In the genomic region with DNA sequence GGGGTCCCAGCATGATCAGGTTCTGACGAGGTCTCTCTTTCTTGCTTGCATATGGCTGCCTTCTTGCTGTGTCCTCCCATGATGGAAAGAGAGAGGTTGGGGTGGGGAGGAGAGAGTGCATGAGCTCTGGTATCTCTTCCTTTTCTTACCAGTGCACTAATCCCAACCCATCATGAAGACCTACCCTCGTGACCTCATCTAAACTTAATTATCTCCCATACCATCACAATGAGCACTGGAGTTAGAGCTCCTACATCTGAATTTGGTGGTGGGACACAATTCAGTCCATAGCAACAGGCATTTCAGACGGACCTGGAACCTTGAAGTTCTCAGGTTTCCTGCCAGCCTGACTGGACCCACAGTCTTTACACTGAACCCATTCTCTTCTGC, we compare ENCODE assay signal across 28 cellular contexts.
DNase-seq lines count a peak whose midpoint lies in the region; ATAC-seq, FAIRE-seq and TF ChIP-seq lines count a peak whose summit lies in the region.
"Had no signal": no experiment of that assay in that cellular context is flagged by ENCODE, and none has a peak within 500 bp of the region (broad histone marks: within the 10 kb centered on the region; RNA-seq: fewer than 3 reads in every experiment).

No MANE protein-coding gene starts in this region.

- no TSS peak for BruUV-seq in MCF 10A (replicated peaks; lab: Mats Ljungman, UMichigan)

- H3K9me3 ChIP-seq in HEK293 (ENCODE audit: control insufficient read depth, insufficient read depth, low read depth, low read length) (no peaks in the 10 kb centered on the region), mesodermal cell (ENCODE audit: control insufficient read depth, low read length) (no peaks in the 10 kb centered on the region), skeletal muscle satellite cell (replicated peaks; ENCODE audit: low read length) (no peaks in the 10 kb centered on the region), right lobe of liver (no peaks in the 10 kb centered on the region)
- H3K9me3 ChIP-seq: BLaER1, heart right ventricle, upper lobe of left lung had no signal

- no peaks in the 10 kb centered on the region for H3K27me3 Mint-ChIP-seq in MCF 10A (ENCODE audit: insufficient read depth, unreplicated experiment)

- no peak for ATAC-seq in HG03025 (IDR thresholded peaks at IDR 0.05; ENCODE audit: low FRiP score, unreplicated experiment)
- no peak for ATAC-seq in right lobe of liver
- ATAC-seq: activated CD8-positive, alpha-beta memory T cell treated with anti-CD3 and anti-CD28 coated beads, Interleukin-2, amount 10 ng/mL, durations not matched to agents 7 days and 5 days; heart right ventricle had no signal

- CTCF ChIA-PET in HEK293 (lab: Yijun Ruan, JAX) (interaction anchor here (0.9 kb wide), 1 partner anchor 8 kb away, joined by 3 read pairs; no protein-coding TSS in a partner anchor), MCF 10A (lab: Yijun Ruan, JAX) (interaction anchor here (0.5 to 2.2 kb wide), 7 partner anchors 12 to 412 kb away, joined by 3 to 14 read pairs (median 4); no protein-coding TSS in a partner anchor)

- H3K9me3 Mint-ChIP-seq in MCF 10A (ENCODE audit: unreplicated experiment) = no peaks in the 10 kb centered on the region
- H3K9me3 Mint-ChIP-seq: activated naive CD4-positive, alpha-beta T cell treated with anti-CD3 and anti-CD28 coated beads, Interleukin-2, amount 10 ng/mL, durations not matched to agents 7 days and 5 days had no signal

- H3K27ac ChIP-seq in HEK293 (ENCODE audit: extremely low read depth, low read depth, low read length) (no peak overlapping the region), mesodermal cell (ENCODE audit: low read depth, low read length, severe bottlenecking) (peak overlapping the region; percentile 49), right lobe of liver (no peak overlapping the region)
- H3K27ac ChIP-seq: BLaER1, cardiac muscle cell, coronary artery, heart right ventricle, KMS-11, upper lobe of left lung had no signal

- H3K9ac ChIP-seq in skeletal muscle satellite cell (ENCODE audit: low read depth, low read length) = no peak overlapping the region
- H3K9ac ChIP-seq: BLaER1, KMS-11 had no signal

- H3K27me3 ChIP-seq in skeletal muscle satellite cell (ENCODE audit: control insufficient read depth, insufficient read depth, low read length) (peaks cover under 1% of the 10 kb centered on the region), right lobe of liver (no peaks in the 10 kb centered on the region)
- H3K27me3 ChIP-seq: BLaER1, upper lobe of left lung had no signal

- H3K4me3 ChIP-seq in HEK293 (ENCODE audit: low read depth, low read length) (no peak overlapping the region), mesodermal cell (ENCODE audit: extremely low read depth, insufficient read depth, low read length, poor library complexity, severe bottlenecking) (no peak overlapping the region), skeletal muscle satellite cell (ENCODE audit: low read length) (no peak overlapping the region), right lobe of liver (no peak overlapping the region)
- H3K4me3 ChIP-seq: BLaER1, cardiac muscle cell, coronary artery, heart right ventricle, lung, upper lobe of left lung had no signal

- intact Hi-C loops in MCF 10A (cut with micrococcal nuclease) (loop anchor here (1.0 kb wide), 1 partner anchor 205 kb away; a partner anchor contains a TSS), right lobe of liver (cut with DNase I) (no loop called here)

- H3K4me1 Mint-ChIP-seq in MCF 10A (ENCODE audit: insufficient read depth, unreplicated experiment) = peaks cover 56% of the 10 kb centered on the region
- H3K4me1 Mint-ChIP-seq: activated naive CD4-positive, alpha-beta T cell treated with anti-CD3 and anti-CD28 coated beads, Interleukin-2, amount 10 ng/mL, durations not matched to agents 7 days and 5 days had no signal

- TF ChIP-seq POLR2A in right lobe of liver (IDR thresholded peaks at IDR 0.05) = no peak

- TF ChIP-seq CTCF in HEK293 (tag by site-specific recombination; IDR thresholded peaks at IDR 0.05) (no peak), MCF 10A (IDR thresholded peaks at IDR 0.05; ENCODE audit: unreplicated experiment) (no peak), right lobe of liver (IDR thresholded peaks at IDR 0.05) (no peak)

- POLR2A ChIA-PET in HEK293 (lab: Yijun Ruan, JAX) (interaction anchor here (1.0 kb wide), 2 partner anchors 203 to 205 kb away, joined by 3 to 6 read pairs; a partner anchor contains a TSS), MCF 10A (lab: Yijun Ruan, JAX) (interaction anchor here (0.6 to 9.9 kb wide), 19 partner anchors 9 to 1380 kb away, joined by 3 to 181 read pairs (median 5); a partner anchor contains a TSS)

- H3K4me3 Mint-ChIP-seq in MCF 10A (ENCODE audit: unreplicated experiment) = peak overlapping the region; percentile 10
- H3K4me3 Mint-ChIP-seq: activated CD8-positive, alpha-beta memory T cell treated with anti-CD3 and anti-CD28 coated beads, Interleukin-2, amount 10 ng/mL, durations not matched to agents 7 days and 5 days; activated naive CD4-positive, alpha-beta T cell treated with anti-CD3 and anti-CD28 coated beads, Interleukin-2, amount 10 ng/mL, durations not matched to agents 7 days and 5 days had no signal

- no peaks in the 10 kb centered on the region for H3K36me3 Mint-ChIP-seq in MCF 10A (ENCODE audit: insufficient read depth, unreplicated experiment)
- H3K36me3 Mint-ChIP-seq: activated CD8-positive, alpha-beta memory T cell treated with anti-CD3 and anti-CD28 coated beads, Interleukin-2, amount 10 ng/mL, durations not matched to agents 7 days and 5 days; activated naive CD4-positive, alpha-beta T cell treated with anti-CD3 and anti-CD28 coated beads, Interleukin-2, amount 10 ng/mL, durations not matched to agents 7 days and 5 days had no signal

- FAIRE-seq in HTR-8/SVneo (lab: Jason Lieb, UNC) = no peak
- FAIRE-seq: small intestine had no signal

- peaks cover 10% of the 10 kb centered on the region for H3K4me1 ChIP-seq in HEK293 (ENCODE audit: control insufficient read depth, insufficient read depth, low read length)
- H3K4me1 ChIP-seq in mesodermal cell (ENCODE audit: control insufficient read depth, insufficient read depth, low read length, poor library complexity, severe bottlenecking) = peaks cover 14% of the 10 kb centered on the region
- peaks cover 14% of the 10 kb centered on the region for H3K4me1 ChIP-seq in skeletal muscle satellite cell (ENCODE audit: control insufficient read depth, insufficient read depth, low read length)
- H3K4me1 ChIP-seq in right lobe of liver = no peaks in the 10 kb centered on the region

- peak overlapping the region; percentile 81 for H3K27ac Mint-ChIP-seq in MCF 10A (ENCODE audit: low read depth, unreplicated experiment)
- H3K27ac Mint-ChIP-seq: activated CD8-positive, alpha-beta memory T cell treated with anti-CD3 and anti-CD28 coated beads, Interleukin-2, amount 10 ng/mL, durations not matched to agents 7 days and 5 days; activated naive CD4-positive, alpha-beta T cell treated with anti-CD3 and anti-CD28 coated beads, Interleukin-2, amount 10 ng/mL, durations not matched to agents 7 days and 5 days had no signal

- H3K36me3 ChIP-seq in HEK293 (ENCODE audit: control insufficient read depth in 2 of 2, insufficient read depth in 1 of 2, low read length in 2 of 2) (no peaks in the 10 kb centered on the region), mesodermal cell (ENCODE audit: control insufficient read depth, insufficient read depth, low read length) (no peaks in the 10 kb centered on the region), skeletal muscle satellite cell (ENCODE audit: insufficient read depth, low read length) (no peaks in the 10 kb centered on the region), right lobe of liver (no peaks in the 10 kb centered on the region)
- H3K36me3 ChIP-seq: BLaER1, cardiac muscle cell, heart right ventricle, upper lobe of left lung had no signal

- no peak for DNase-seq in MCF 10A (ENCODE audit: unreplicated experiment)
- no peak for DNase-seq in stimulated activated naive CD4-positive, alpha-beta T cell treated with Interleukin-2 at 50 U/mL for 16 hours (lab: John Stamatoyannopoulos, UW)
- DNase-seq in right lobe of liver = no peak
- DNase-seq in HTR-8/SVneo (ENCODE audit: insufficient read length, low spot score) = no peak
- DNase-seq: activated CD4-positive, alpha-beta T cell treated with anti-CD3 and anti-CD28 coated beads, Interleukin-2, amount 50 U/mL, for 1 hour; activated CD8-positive, alpha-beta memory T cell treated with anti-CD3 and anti-CD28 coated beads, Interleukin-2, amount 10 ng/mL, durations not matched to agents 7 days and 5 days; activated naive CD4-positive, alpha-beta T cell treated with anti-CD3 and anti-CD28 coated beads, Interleukin-2, amount 10 ng/mL, durations not matched to agents 7 days and 5 days; amygdala; effector memory CD4-positive, alpha-beta T cell; erythroblast; GDM1; H7; heart right ventricle; NCI-H146; NCI-H2107; SHP77; small intestine; stimulated activated CD4-positive, alpha-beta T cell treated with anti-CD3 and anti-CD28 coated beads, Interleukin-2, amount 100 ng/mL, for 24 hours; upper lobe of left lung had no signal

- WGBS in mesodermal cell (ENCODE audit: insufficient coverage in 2 of 2), 2 experiments = 67 to 79% methylated on average over 1 to 2 of the region's 3 CpGs
- 83% methylated on average over 2 of the region's 3 CpGs for WGBS in right lobe of liver (ENCODE audit: insufficient coverage, low coverage, low lambda C conversion rate, missing lambda C conversion rate)

- peak overlapping the region; percentile 33 for H3K4me2 ChIP-seq in skeletal muscle satellite cell (ENCODE audit: low read length)
- H3K4me2 ChIP-seq: BLaER1, KMS-11 had no signal

TF ChIP-seq in HEK293, 187 proteins besides CTCF, POLR2A, EP300 and RAD21 (continues in another document):
- TF ChIP-seq, protein P1, sequence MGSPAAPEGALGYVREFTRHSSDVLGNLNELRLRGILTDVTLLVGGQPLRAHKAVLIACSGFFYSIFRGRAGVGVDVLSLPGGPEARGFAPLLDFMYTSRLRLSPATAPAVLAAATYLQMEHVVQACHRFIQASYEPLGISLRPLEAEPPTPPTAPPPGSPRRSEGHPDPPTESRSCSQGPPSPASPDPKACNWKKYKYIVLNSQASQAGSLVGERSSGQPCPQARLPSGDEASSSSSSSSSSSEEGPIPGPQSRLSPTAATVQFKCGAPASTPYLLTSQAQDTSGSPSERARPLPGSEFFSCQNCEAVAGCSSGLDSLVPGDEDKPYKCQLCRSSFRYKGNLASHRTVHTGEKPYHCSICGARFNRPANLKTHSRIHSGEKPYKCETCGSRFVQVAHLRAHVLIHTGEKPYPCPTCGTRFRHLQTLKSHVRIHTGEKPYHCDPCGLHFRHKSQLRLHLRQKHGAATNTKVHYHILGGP (tag by site-specific recombination; IDR thresholded peaks at IDR 0.05) = no peak
- TF ChIP-seq ZNF146 (tag by site-specific recombination; IDR thresholded peaks at IDR 0.05) = peak; percentile 68
